Comparison of ENCODE assay signal across 8 cellular contexts in the genomic region with DNA sequence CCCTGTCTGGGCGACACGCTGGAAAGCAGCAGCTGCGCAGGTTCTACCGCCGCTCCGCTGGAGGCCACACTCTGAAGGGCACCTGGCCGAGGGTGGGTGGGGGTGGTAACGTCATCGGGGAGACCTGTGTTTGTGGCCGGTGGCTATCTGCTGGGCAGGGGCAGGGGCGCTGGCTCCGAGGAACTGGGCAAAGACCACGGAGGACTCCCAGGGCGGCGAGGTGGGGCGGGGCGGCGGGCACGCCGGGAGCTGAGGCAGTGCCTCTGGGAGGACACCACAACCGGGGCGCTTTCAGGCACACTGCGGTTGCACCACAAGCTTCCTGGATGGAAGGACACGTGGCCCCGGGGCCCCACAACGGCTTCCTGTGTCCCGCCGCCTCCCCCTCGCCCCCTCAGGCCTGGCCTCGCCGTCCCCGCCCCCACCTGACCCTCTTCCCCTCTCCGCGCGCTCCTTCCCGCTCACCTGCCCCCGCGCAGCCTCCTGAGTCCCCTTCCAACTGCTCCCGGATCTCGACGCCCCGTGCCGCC. TPM values are rescaled to one million over a fixed set of nuclear protein-coding genes. Genes with fewer than 3 reads are reported as not detected.
A peak's percentile ranks its signal among the peaks of the same experiment; 100 is the strongest.
DNase-seq lines count a peak whose midpoint lies in the region; ATAC-seq, FAIRE-seq and TF ChIP-seq lines count a peak whose summit lies in the region.

No MANE protein-coding gene starts in this region.

- ATAC-seq in GM21576 (IDR thresholded peaks at IDR 0.05; ENCODE audit: unreplicated experiment) (peak; percentile 48), lower lobe of right lung (peak; percentile 86 to 87)

- no peak for TF ChIP-seq CTCF in WI38 (IDR thresholded peaks at IDR 0.05; ENCODE audit: low read depth, low read length)
- TF ChIP-seq CTCF in bronchial epithelial cell (IDR thresholded peaks at IDR 0.05; ENCODE audit: insufficient read depth, low read length, severe bottlenecking): no peak
- no peak for TF ChIP-seq CTCF in lower lobe of right lung (IDR thresholded peaks at IDR 0.05)
- no peak for TF ChIP-seq CTCF in D721Med (IDR thresholded peaks at IDR 0.05; ENCODE audit: insufficient read depth, missing control alignments)

- FAIRE-seq in bronchial epithelial cell (lab: Jason Lieb, UNC) (no peak), D721Med (lab: Jason Lieb, UNC) (no peak)

- no peaks in the 10 kb centered on the region for H3K27me3 ChIP-seq in bronchial epithelial cell (ENCODE audit: control insufficient read depth, insufficient read depth, low read length)
- H3K27me3 ChIP-seq in lower lobe of right lung (ENCODE audit: low read depth): no peaks in the 10 kb centered on the region

- H3K36me3 ChIP-seq in bronchial epithelial cell (ENCODE audit: control insufficient read depth, insufficient read depth, low read length) (peaks cover 5% of the 10 kb centered on the region), lower lobe of right lung (peaks cover 5% of the 10 kb centered on the region)

- DNase-seq in EL (peak; percentile 69), Kasumi-1 (lab: John Stamatoyannopoulos, UW) (peak; percentile 79 to 84), bronchial epithelial cell (ENCODE audit: low read depth) (peak; percentile 53), lower lobe of right lung (peak; percentile 97), D721Med (ENCODE audit: insufficient read length, low spot score) (no peak)
- DNase-seq in stimulated activated CD8-positive, alpha-beta memory T cell treated with anti-CD3 and anti-CD28 coated beads, Interleukin-15, amount 100 ng/mL, for 4 hours (ENCODE audit: low read depth in 2 of 2): peak; percentile 76 to 79

- intact Hi-C loops in lower lobe of right lung (cut with DNase I): no loop called here

- no peaks in the 10 kb centered on the region for H3K9me3 ChIP-seq in lower lobe of right lung

- H3K4me3 ChIP-seq in WI38 (ENCODE audit: low read depth, low read length): peak overlapping the region; percentile 43
- H3K4me3 ChIP-seq in bronchial epithelial cell (ENCODE audit: low read depth, low read length): peak overlapping the region; percentile 58
- peak overlapping the region; percentile 78 for H3K4me3 ChIP-seq in lower lobe of right lung

- H3K4me1 ChIP-seq in lower lobe of right lung: peaks cover 67% of the 10 kb centered on the region

- peak overlapping the region; percentile 94 for H3K27ac ChIP-seq in lower lobe of right lung

RNA-seq across cellular contexts. Expression of a gene that starts 3.3 kb away (rescaled TPM):
- total RNA-seq in bronchial epithelial cell: 23.7 and 24.3 TPM in 2 replicates
- 113 TPM for total RNA-seq in lower lobe of right lung

RNA-seq across cellular contexts. Expression of a gene that starts 23.8 kb away (rescaled TPM):
- 0.26 TPM in 1 of 2 replicates, not detected in the other for total RNA-seq in bronchial epithelial cell
- total RNA-seq in lower lobe of right lung: 31.2 TPM

Comparison
In these comparisons a context has a peak if more than half of its experiments do, and no peak if none do; other contexts are left out.
1. RNA of a gene that starts 23.8 kb away (total RNA-seq): 31.2 TPM in lower lobe of right lung (single experiment); 0.26 TPM in bronchial epithelial cell; every median in the first group is over 10 times any median in the second.
2. Peak in every context shown above with its lines, with median percentiles within 50 percentile points of each other: H3K4me3 ChIP-seq.